23 cellular contexts compared by ENCODE assay signal in the genomic region with DNA sequence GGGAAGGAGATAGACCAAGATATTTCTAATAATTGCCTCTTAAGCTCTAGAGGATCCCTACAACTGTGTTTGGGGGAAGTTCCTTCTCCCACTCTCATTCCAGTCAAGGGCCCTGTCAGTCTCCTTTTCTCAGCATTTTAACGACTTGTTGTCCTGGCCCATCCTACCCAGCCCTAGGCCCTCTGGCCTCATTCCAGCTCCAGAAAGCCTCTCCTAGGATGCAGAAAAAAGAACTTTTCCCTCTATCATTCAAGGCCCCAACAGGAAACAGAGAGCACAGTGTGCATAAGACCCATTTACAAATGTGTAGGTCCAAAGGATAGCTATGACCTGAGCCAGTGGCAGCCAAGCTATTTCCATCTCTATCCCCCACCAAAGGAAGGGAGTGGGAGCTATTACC. TPM values are rescaled to one million over a fixed set of nuclear protein-coding genes. Genes with fewer than 3 reads are reported as not detected.
DNase-seq lines count a peak whose midpoint lies in the region; ATAC-seq and TF ChIP-seq lines count a peak whose summit lies in the region.
"Had no signal": no experiment of that assay in that cellular context is flagged by ENCODE, and none has a peak within 500 bp of the region (broad histone marks: within the 10 kb centered on the region; RNA-seq: fewer than 3 reads in every experiment).

No MANE protein-coding gene starts in this region.

- H3K4me1 Mint-ChIP-seq in neural progenitor cell: peaks cover 40% of the 10 kb centered on the region
- H3K4me1 Mint-ChIP-seq: activated CD4-positive, alpha-beta T cell treated with anti-CD3 and anti-CD28 coated beads, Interleukin-2, amount 10 ng/mL, durations not matched to agents 7 days and 5 days; immature natural killer cell; natural killer cell had no signal

- H2AFZ ChIP-seq in neural progenitor cell (replicated peaks): no peak overlapping the region

- H3K27ac ChIP-seq in Peyer's patch (peak overlapping the region in 3 of 4 donors; percentile 63 to 84 (median 75)), gastroesophageal sphincter (peak overlapping the region; percentile 80 to 97 (median 88)), neural progenitor cell (no peak overlapping the region), upper lobe of right lung (peak overlapping the region; percentile 60)

- H3K4me3 Mint-ChIP-seq in neural progenitor cell: peak overlapping the region; percentile 55
- H3K4me3 Mint-ChIP-seq: activated CD4-positive, alpha-beta T cell treated with anti-CD3 and anti-CD28 coated beads, Interleukin-2, amount 10 ng/mL, durations not matched to agents 7 days and 5 days; activated T-cell treated with anti-CD3 and anti-CD28 coated beads, Interleukin-2, amount 50 U/mL, for 72 hours; effector memory CD8-positive, alpha-beta T cell; immature natural killer cell; natural killer cell had no signal

- peaks cover 7% of the 10 kb centered on the region for H3K36me3 Mint-ChIP-seq in neural progenitor cell
- H3K36me3 Mint-ChIP-seq: immature natural killer cell, natural killer cell had no signal

- no peak overlapping the region for H3K9ac ChIP-seq in neural progenitor cell
- H3K9ac ChIP-seq: BLaER1 treated with 17β-estradiol and CSF1 and Interleukin-3, amounts not matched to agents 10 nM and 100 nM had no signal

- TF ChIP-seq POLR2A in Peyer's patch (IDR thresholded peaks at IDR 0.05): no peak
- TF ChIP-seq POLR2A in gastroesophageal sphincter (IDR thresholded peaks at IDR 0.05): no peak

- H3K4me3 ChIP-seq in Peyer's patch (no peak overlapping the region), gastroesophageal sphincter (no peak overlapping the region), neural progenitor cell (no peak overlapping the region), upper lobe of right lung (no peak overlapping the region)
- H3K4me3 ChIP-seq: BLaER1 treated with 17β-estradiol and CSF1 and Interleukin-3, amounts not matched to agents 10 nM and 100 nM; ovary; right atrium auricular region had no signal

- no peak for TF ChIP-seq EP300 in gastroesophageal sphincter (IDR thresholded peaks at IDR 0.05)

- peak overlapping the region; percentile 15 for H3K27ac Mint-ChIP-seq in neural progenitor cell
- H3K27ac Mint-ChIP-seq: activated CD4-positive, alpha-beta T cell treated with anti-CD3 and anti-CD28 coated beads, Interleukin-2, amount 10 ng/mL, durations not matched to agents 7 days and 5 days; activated T-cell treated with anti-CD3 and anti-CD28 coated beads, Interleukin-2, amount 50 U/mL, for 72 hours; effector memory CD8-positive, alpha-beta T cell; immature natural killer cell; natural killer cell had no signal

- no peak for TF ChIP-seq CTCF in Peyer's patch (IDR thresholded peaks at IDR 0.05)
- no peak for TF ChIP-seq CTCF in gastroesophageal sphincter (IDR thresholded peaks at IDR 0.05)
- TF ChIP-seq CTCF in neural progenitor cell (IDR thresholded peaks at IDR 0.05): no peak
- TF ChIP-seq CTCF in upper lobe of right lung (IDR thresholded peaks at IDR 0.05): no peak

- H3K27me3 ChIP-seq in Peyer's patch: no peaks in the 10 kb centered on the region
- no peaks in the 10 kb centered on the region for H3K27me3 ChIP-seq in gastroesophageal sphincter
- no peaks in the 10 kb centered on the region for H3K27me3 ChIP-seq in neural progenitor cell
- no peaks in the 10 kb centered on the region for H3K27me3 ChIP-seq in upper lobe of right lung
- H3K27me3 ChIP-seq: BLaER1 treated with 17β-estradiol and CSF1 and Interleukin-3, amounts not matched to agents 10 nM and 100 nM; ovary; right atrium auricular region had no signal

- ATAC-seq in gastroesophageal sphincter: no peak
- ATAC-seq in upper lobe of right lung: no peak
- no peak for ATAC-seq in GM18502 (IDR thresholded peaks at IDR 0.05; ENCODE audit: poor library complexity, unreplicated experiment)
- ATAC-seq: activated T-cell treated with anti-CD3 and anti-CD28 coated beads, Interleukin-2, amount 50 U/mL, for 72 hours; effector memory CD8-positive, alpha-beta T cell; natural killer cell; PC-3 had no signal

- peaks cover 52% of the 10 kb centered on the region for H3K27me3 Mint-ChIP-seq in neural progenitor cell (ENCODE audit: insufficient read depth, low read depth)

- H3K9me3 Mint-ChIP-seq in neural progenitor cell: peaks cover 4% of the 10 kb centered on the region
- H3K9me3 Mint-ChIP-seq: activated CD4-positive, alpha-beta T cell treated with anti-CD3 and anti-CD28 coated beads, Interleukin-2, amount 10 ng/mL, durations not matched to agents 7 days and 5 days; activated T-cell treated with anti-CD3 and anti-CD28 coated beads, Interleukin-2, amount 50 U/mL, for 72 hours; effector memory CD8-positive, alpha-beta T cell; immature natural killer cell; natural killer cell had no signal

- H3K4me2 ChIP-seq in neural progenitor cell: peak overlapping the region; percentile 30

- H3K4me1 ChIP-seq in Peyer's patch (peaks cover 0 to 63% (median 10%) of the 10 kb centered on the region in 4 donors), gastroesophageal sphincter (peaks cover 12 to 83% (median 18%) of the 10 kb centered on the region in 3 donors), neural progenitor cell (peaks cover 58% of the 10 kb centered on the region), upper lobe of right lung (peaks cover 41% of the 10 kb centered on the region)

- H3K9me3 ChIP-seq in Peyer's patch (no peaks in the 10 kb centered on the region), gastroesophageal sphincter (no peaks in the 10 kb centered on the region), neural progenitor cell (ENCODE audit: low read depth) (no peaks in the 10 kb centered on the region), upper lobe of right lung (no peaks in the 10 kb centered on the region)
- H3K9me3 ChIP-seq: BLaER1 treated with 17β-estradiol and CSF1 and Interleukin-3, amounts not matched to agents 10 nM and 100 nM; ovary; right atrium auricular region had no signal

- DNase-seq in Peyer's patch (no peak), neural progenitor cell (ENCODE audit: low spot score) (no peak), upper lobe of right lung (no peak), GF-D8 (lab: John Stamatoyannopoulos, UW) (no peak)
- DNase-seq in activated CD4-positive, alpha-beta T cell treated with anti-CD3 and anti-CD28 coated beads for 48 hours: no peak
- DNase-seq: activated CD4-positive, alpha-beta T cell treated with anti-CD3 and anti-CD28 coated beads, Interleukin-2, amount 10 ng/mL, durations not matched to agents 7 days and 5 days; activated naive CD4-positive, alpha-beta T cell treated with Interleukin-2 at 50 U/mL for 16 hours; activated T-cell treated with anti-CD3 and anti-CD28 coated beads, Interleukin-2, amount 50 U/mL, for 72 hours; effector memory CD8-positive, alpha-beta T cell; foreskin fibroblast; immature natural killer cell; natural killer cell; NCI-H1092; NCI-H1694 treated with DMSO at 0.1 percent for 48 hours; NCI-H526; NK-92 treated with Interleukin-12 subunit alpha and Interleukin-12 subunit beta, amount 100 ng/mL, for 24 hours; PC-3; stimulated activated CD4-positive, alpha-beta T cell treated with anti-CD3 and anti-CD28 coated beads, Interleukin-2, amount 100 ng/mL, for 48 hours had no signal

- 50% methylated on average over 1 of the region's 1 CpG; no CpG with 5 or more reads in 1 of the 2 donors for WGBS in gastroesophageal sphincter (ENCODE audit: low coverage in 1 of 2), 2 donors

- H3K36me3 ChIP-seq in Peyer's patch: peaks cover 0 to 27% (median 0%) of the 10 kb centered on the region in 3 donors
- peaks cover 0 to 30% of the 10 kb centered on the region in 2 donors for H3K36me3 ChIP-seq in gastroesophageal sphincter
- H3K36me3 ChIP-seq in neural progenitor cell: no peaks in the 10 kb centered on the region
- H3K36me3 ChIP-seq in upper lobe of right lung: peaks cover 9% of the 10 kb centered on the region
- H3K36me3 ChIP-seq: ovary had no signal

- H3K79me2 ChIP-seq in neural progenitor cell (ENCODE audit: low read depth): no peaks in the 10 kb centered on the region

- H4K20me1 ChIP-seq in neural progenitor cell (ENCODE audit: low read depth): peaks cover 43% of the 10 kb centered on the region

- peaks cover 66% of the 10 kb centered on the region for H3F3A ChIP-seq in neural progenitor cell (ENCODE audit: low read depth)

- intact Hi-C loops in upper lobe of right lung (cut with DNase I): no loop called here

RNA-seq across cellular contexts. Expression of gene PKDCC, which starts 14.0 kb away (rescaled TPM):
- total RNA-seq in Peyer's patch: 100 to 1,000 TPM; 113 to 210 (median 157) TPM
- 100 to 1,000 TPM in 3 of 4 donors, 10 to 100 TPM in 1; 89.0 to 277 (median 194) TPM for total RNA-seq in gastroesophageal sphincter
- total RNA-seq in neural progenitor cell (ENCODE audit: low replicate concordance): 70.4 and 133 TPM in 2 replicates
- 65.5 TPM for total RNA-seq in upper lobe of right lung
- total RNA-seq: activated CD4-positive, alpha-beta T cell treated with anti-CD3 and anti-CD28 coated beads, Interleukin-2, amount 10 ng/mL, durations not matched to agents 7 days and 5 days; activated T-cell treated with anti-CD3 and anti-CD28 coated beads, Interleukin-2, amount 50 U/mL, for 72 hours had no signal
